Comparison of ENCODE assay signal across 31 cellular contexts in the genomic region with DNA sequence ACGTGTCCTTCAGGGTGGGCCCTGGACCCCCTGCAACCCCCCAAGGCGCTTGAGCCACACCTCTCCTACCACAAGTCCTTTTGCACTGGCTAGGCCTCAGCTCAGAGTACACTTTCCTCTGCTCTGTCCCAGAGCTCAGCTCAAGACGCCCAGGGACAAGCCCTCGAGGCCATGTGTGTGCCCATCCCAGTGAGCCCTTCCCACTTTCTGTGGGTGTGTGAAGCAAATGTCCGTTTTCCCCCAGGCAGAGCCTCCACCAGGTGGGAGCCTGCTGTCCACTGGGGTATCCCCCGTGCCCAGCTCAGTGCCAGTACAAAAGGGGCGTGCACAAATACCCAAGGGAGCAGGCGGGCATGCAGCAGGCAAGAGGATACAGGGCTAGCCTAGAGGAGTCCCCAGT. TPM values are rescaled to one million over a fixed set of nuclear protein-coding genes. Genes with fewer than 3 reads are reported as not detected.
"Had no signal": no experiment of that assay in that cellular context is flagged by ENCODE, and none has a peak within 500 bp of the region (broad histone marks: within the 10 kb centered on the region; RNA-seq: fewer than 3 reads in every experiment).

No MANE protein-coding gene starts in this region.

- H3K4me3 ChIP-seq: ascending aorta, cardiac muscle cell, MG63, PC-9 had no signal

- H3K27ac ChIP-seq: ascending aorta, cardiac muscle cell, WERI-Rb-1 had no signal

- DNase-seq: activated CD4-positive, alpha-beta memory T cell treated with anti-CD3 and anti-CD28 coated beads, Interleukin-2, amount 10 ng/mL, durations not matched to agents 7 days and 5 days; activated CD4-positive, alpha-beta T cell treated with anti-CD3 and anti-CD28 coated beads for 1 hour; activated CD4-positive, alpha-beta T cell treated with anti-CD3 and anti-CD28 coated beads for 48 hours; activated CD4-positive, CD25-positive, alpha-beta regulatory T cell; activated CD8-positive, alpha-beta memory T cell treated with anti-CD3 and anti-CD28 coated beads for 24 hours; activated CD8-positive, alpha-beta memory T cell treated with anti-CD3 and anti-CD28 coated beads, Interleukin-2, amount 10 ng/mL, durations not matched to agents 7 days and 5 days; activated CD8-positive, alpha-beta memory T cell treated with anti-CD3 and anti-CD28 coated beads, Interleukin-2, amount 50 U/mL, for 48 hours; activated effector memory CD4-positive, alpha-beta T cell treated with anti-CD3 and anti-CD28 coated beads, Interleukin-2, amount 50 U/mL, for 16 hours; activated naive CD4-positive, alpha-beta T cell; activated naive CD4-positive, alpha-beta T cell treated with anti-CD3 and anti-CD28 coated beads, Interleukin-2, amount 50 U/mL, for 16 hours; activated naive CD8-positive, alpha-beta T cell treated with anti-CD3 and anti-CD28 coated beads for 36 hours; activated T-cell treated with anti-CD3 and anti-CD28 coated beads, Interleukin-2, amount 50 U/mL, for 72 hours; amniotic stem cell; Kasumi-1; KG1; MG63; NCI-H1092; NCI-H1436 treated with DMSO at 0.1 percent for 48 hours; NCI-H1694 treated with DMSO at 0.1 percent for 48 hours; NCI-H2029; NCI-H345; NCI-H524 treated with DMSO at 0.1 percent for 48 hours; PC-9; Right ventricle myocardium superior; SW 1271; T-helper 1 cell; T-helper 2 cell; T-helper 9 cell; WERI-Rb-1 had no signal

- H2AFZ ChIP-seq: PC-9 had no signal

- H3K9me3 ChIP-seq: ascending aorta, MG63 had no signal

- H3K27me3 ChIP-seq: ascending aorta, cardiac muscle cell, MG63 had no signal

- H3K4me1 ChIP-seq: ascending aorta had no signal

- H3K36me3 ChIP-seq: cardiac muscle cell, WERI-Rb-1 had no signal

RNA-seq across cellular contexts. Expression of a gene that starts 18.4 kb away (rescaled TPM):
- total RNA-seq: activated CD4-positive, alpha-beta memory T cell treated with anti-CD3 and anti-CD28 coated beads, Interleukin-2, amount 10 ng/mL, durations not matched to agents 7 days and 5 days had no signal
